ENCODE assay signal across 1 cellular context in the genomic region with DNA sequence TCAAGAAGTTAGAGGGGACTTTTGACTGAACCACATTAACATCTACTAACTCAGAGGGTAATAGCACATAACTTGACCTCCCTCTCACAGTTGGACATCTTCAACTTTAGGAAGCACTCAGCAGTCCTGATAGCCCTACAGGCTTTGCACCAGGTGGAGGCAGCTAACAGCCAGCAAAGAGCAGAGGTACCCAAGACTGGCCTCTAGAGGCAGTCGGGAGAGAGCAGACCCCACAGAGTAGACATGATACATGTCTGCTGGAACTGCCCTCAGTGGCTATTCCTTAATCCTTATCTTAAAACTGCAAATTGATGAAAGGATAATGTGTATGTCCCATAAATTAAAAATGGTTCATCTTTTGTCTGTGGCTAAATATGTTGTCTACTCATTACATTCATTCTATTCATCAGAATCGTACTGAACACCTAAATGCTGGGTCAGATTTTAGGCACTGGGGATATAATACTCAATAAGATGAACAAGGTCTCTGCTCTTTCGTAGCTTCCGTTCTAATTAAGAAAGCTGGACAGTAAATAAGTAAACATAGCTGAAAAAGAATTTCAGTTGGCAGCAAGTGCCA.
TF ChIP-seq lines count a peak whose summit lies in the region.

No MANE protein-coding gene starts in this region.

TF ChIP-seq in SK-N-SH, 30 proteins besides CTCF, POLR2A, EP300 and RAD21 (continued from another document):
- TF ChIP-seq NFIC (IDR thresholded peaks at IDR 0.05; ENCODE audit: borderline replicate concordance) = no peak
- TF ChIP-seq, protein P1, sequence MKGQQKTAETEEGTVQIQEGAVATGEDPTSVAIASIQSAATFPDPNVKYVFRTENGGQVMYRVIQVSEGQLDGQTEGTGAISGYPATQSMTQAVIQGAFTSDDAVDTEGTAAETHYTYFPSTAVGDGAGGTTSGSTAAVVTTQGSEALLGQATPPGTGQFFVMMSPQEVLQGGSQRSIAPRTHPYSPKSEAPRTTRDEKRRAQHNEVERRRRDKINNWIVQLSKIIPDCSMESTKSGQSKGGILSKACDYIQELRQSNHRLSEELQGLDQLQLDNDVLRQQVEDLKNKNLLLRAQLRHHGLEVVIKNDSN (IDR thresholded peaks at IDR 0.05; ENCODE audit: borderline replicate concordance, low read depth) = no peak
- no peak for TF ChIP-seq GABPA (IDR thresholded peaks at IDR 0.05; ENCODE audit: low read depth)
- no peak for TF ChIP-seq RXRA (IDR thresholded peaks at IDR 0.05; ENCODE audit: borderline replicate concordance, low read depth)
- TF ChIP-seq MXI1 (IDR thresholded peaks at IDR 0.05; ENCODE audit: low read depth, low read length) = no peak
- no peak for TF ChIP-seq SIN3A (IDR thresholded peaks at IDR 0.05; ENCODE audit: borderline replicate concordance, low read depth, low read length)
- TF ChIP-seq JUND (IDR thresholded peaks at IDR 0.05) = no peak
- no peak for TF ChIP-seq RCOR1 (IDR thresholded peaks at IDR 0.05; ENCODE audit: low read length)
- TF ChIP-seq TEAD4 (IDR thresholded peaks at IDR 0.05; ENCODE audit: borderline replicate concordance, insufficient read depth) = no peak
- no peak for TF ChIP-seq NRF1 (IDR thresholded peaks at IDR 0.05; ENCODE audit: low read depth, low read length)
- no peak for TF ChIP-seq FOXM1 (IDR thresholded peaks at IDR 0.05; ENCODE audit: low read depth)
- TF ChIP-seq YY1 (IDR thresholded peaks at IDR 0.05; ENCODE audit: low read depth) = no peak
- TF ChIP-seq, protein P2, sequence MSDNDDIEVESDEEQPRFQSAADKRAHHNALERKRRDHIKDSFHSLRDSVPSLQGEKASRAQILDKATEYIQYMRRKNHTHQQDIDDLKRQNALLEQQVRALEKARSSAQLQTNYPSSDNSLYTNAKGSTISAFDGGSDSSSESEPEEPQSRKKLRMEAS (IDR thresholded peaks at IDR 0.05; ENCODE audit: low read depth) = no peak
- TF ChIP-seq SMC3 (IDR thresholded peaks at IDR 0.05; ENCODE audit: low read depth, low read length) = no peak
- TF ChIP-seq CHD2 (IDR thresholded peaks at IDR 0.05; ENCODE audit: low read length, partially characterized antibody) = no peak
- TF ChIP-seq, protein P3, sequence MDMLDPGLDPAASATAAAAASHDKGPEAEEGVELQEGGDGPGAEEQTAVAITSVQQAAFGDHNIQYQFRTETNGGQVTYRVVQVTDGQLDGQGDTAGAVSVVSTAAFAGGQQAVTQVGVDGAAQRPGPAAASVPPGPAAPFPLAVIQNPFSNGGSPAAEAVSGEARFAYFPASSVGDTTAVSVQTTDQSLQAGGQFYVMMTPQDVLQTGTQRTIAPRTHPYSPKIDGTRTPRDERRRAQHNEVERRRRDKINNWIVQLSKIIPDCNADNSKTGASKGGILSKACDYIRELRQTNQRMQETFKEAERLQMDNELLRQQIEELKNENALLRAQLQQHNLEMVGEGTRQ (IDR thresholded peaks at IDR 0.05; ENCODE audit: borderline replicate concordance, low read depth, low read length) = no peak
- TF ChIP-seq TAF1 (IDR thresholded peaks at IDR 0.05; ENCODE audit: borderline replicate concordance, low read depth, low read length) = no peak
- TF ChIP-seq GATA2 (CRISPR knock-in tag; IDR thresholded peaks at IDR 0.05) = no peak
TF ChIP-seq in SK-N-SH: peak in this region for 0.
